In the genomic region with DNA sequence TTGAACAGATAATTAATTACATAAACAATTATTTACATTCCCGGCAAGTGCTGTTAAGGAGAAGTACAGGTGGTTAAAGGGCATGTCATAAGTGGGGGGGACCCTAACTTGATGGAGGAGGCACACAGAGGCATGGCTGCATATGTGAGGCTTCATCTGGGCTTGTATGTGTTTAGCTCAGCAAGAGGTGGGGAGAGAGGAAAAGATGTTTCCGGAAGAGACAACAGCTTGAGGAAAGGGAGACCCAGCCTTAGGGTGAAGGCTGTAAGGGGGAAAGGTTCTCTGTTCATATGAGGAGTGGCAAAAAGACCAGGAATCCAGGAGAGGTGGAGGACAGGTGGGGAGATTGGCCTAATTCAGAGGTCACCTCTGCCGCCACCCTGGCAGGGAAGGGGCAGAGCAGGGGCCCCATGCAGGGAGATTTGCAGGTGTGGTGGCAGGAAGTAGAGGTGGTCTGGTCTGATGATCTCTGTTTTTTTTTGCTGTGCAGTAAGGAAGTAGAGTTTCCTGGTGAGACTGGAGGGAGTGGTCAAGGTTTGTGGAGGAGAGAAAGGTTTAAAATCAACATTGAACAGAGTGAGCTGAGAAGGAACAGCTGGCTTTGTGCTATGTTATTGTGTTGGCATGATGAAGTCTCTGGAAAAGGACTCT, we compare ENCODE assay signal across 10 cellular contexts. TPM values are rescaled to one million over a fixed set of nuclear protein-coding genes. Genes with fewer than 3 reads are reported as not detected.
DNase-seq lines count a peak whose midpoint lies in the region; ATAC-seq and TF ChIP-seq lines count a peak whose summit lies in the region.
"Had no signal": no experiment of that assay in that cellular context is flagged by ENCODE, and none has a peak within 500 bp of the region (broad histone marks: within the 10 kb centered on the region; RNA-seq: fewer than 3 reads in every experiment).

No MANE protein-coding gene starts in this region.

- no peaks in the 10 kb centered on the region for H3K9me3 Mint-ChIP-seq in central memory CD8-positive, alpha-beta T cell

- peaks cover 80% of the 10 kb centered on the region for H3K4me1 Mint-ChIP-seq in central memory CD8-positive, alpha-beta T cell

- intact Hi-C loops in left ventricle myocardium superior (cut with micrococcal nuclease), result no loop called here

- peak overlapping the region; percentile 71 for H3K4me3 Mint-ChIP-seq in central memory CD8-positive, alpha-beta T cell

- no peaks in the 10 kb centered on the region for H3K27me3 Mint-ChIP-seq in central memory CD8-positive, alpha-beta T cell

- peaks cover 8% of the 10 kb centered on the region for H3K36me3 Mint-ChIP-seq in central memory CD8-positive, alpha-beta T cell (ENCODE audit: insufficient read depth)

- peak; percentile 78 for ATAC-seq in GM19463 (IDR thresholded peaks at IDR 0.05; ENCODE audit: unreplicated experiment)
- ATAC-seq in HG03354 (IDR thresholded peaks at IDR 0.05; ENCODE audit: poor library complexity, severe bottlenecking, unreplicated experiment), result peak; percentile 91
- ATAC-seq in central memory CD8-positive, alpha-beta T cell (replicated peaks; ENCODE audit: extremely low read depth, poor library complexity, severe bottlenecking), result peak; percentile 70
- ATAC-seq in left ventricle myocardium superior, result no peak

- POLR2A ChIA-PET in HEK293T (lab: Yijun Ruan, JAX), result interaction anchor here (1.2 kb wide), 1 partner anchor 10 kb away, joined by 3 read pairs; no protein-coding TSS in a partner anchor

- no peak for TF ChIP-seq CTCF in GM12864 (IDR thresholded peaks at IDR 0.05; ENCODE audit: low read depth, low read length, missing control alignments)

- DNase-seq in GM12864 (ENCODE audit: low read depth), result no peak
- no peak for DNase-seq in central memory CD8-positive, alpha-beta T cell (ENCODE audit: low spot score in 2 of 2)
- no peak for DNase-seq in retina
- no peak for DNase-seq in HEK293T (ENCODE audit: extremely low spot score)
- no peak for DNase-seq in left ventricle myocardium superior
- no peak for DNase-seq in NCI-H446 treated with DMSO at 0.1 percent for 48 hours (lab: John Stamatoyannopoulos, UW)
- DNase-seq: glutamatergic neuron, GOT3 had no signal

- CTCF ChIA-PET in HEK293T (lab: Yijun Ruan, JAX), result no interaction called here

- H3K27ac Mint-ChIP-seq in central memory CD8-positive, alpha-beta T cell (ENCODE audit: low read depth), result peak overlapping the region; percentile 80

- peak overlapping the region; percentile 20 for H3K4me3 ChIP-seq in GM12864 (ENCODE audit: low read depth, low read length)

TF ChIP-seq in HEK293T, 16 proteins besides CTCF, POLR2A, EP300 and RAD21:
- TF ChIP-seq BHLHE40 (IDR thresholded peaks at IDR 0.05; ENCODE audit: borderline replicate concordance), result no peak
- no peak for TF ChIP-seq SP1 (IDR thresholded peaks at IDR 0.05)
- no peak for TF ChIP-seq FOXM1 (IDR thresholded peaks at IDR 0.05; ENCODE audit: borderline replicate concordance)
- TF ChIP-seq HDGF (IDR thresholded peaks at IDR 0.05; ENCODE audit: borderline replicate concordance), result no peak
- TF ChIP-seq, protein P1, sequence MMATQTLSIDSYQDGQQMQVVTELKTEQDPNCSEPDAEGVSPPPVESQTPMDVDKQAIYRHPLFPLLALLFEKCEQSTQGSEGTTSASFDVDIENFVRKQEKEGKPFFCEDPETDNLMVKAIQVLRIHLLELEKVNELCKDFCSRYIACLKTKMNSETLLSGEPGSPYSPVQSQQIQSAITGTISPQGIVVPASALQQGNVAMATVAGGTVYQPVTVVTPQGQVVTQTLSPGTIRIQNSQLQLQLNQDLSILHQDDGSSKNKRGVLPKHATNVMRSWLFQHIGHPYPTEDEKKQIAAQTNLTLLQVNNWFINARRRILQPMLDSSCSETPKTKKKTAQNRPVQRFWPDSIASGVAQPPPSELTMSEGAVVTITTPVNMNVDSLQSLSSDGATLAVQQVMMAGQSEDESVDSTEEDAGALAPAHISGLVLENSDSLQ (IDR thresholded peaks at IDR 0.05), result no peak
- TF ChIP-seq TARDBP (IDR thresholded peaks at IDR 0.05), result no peak
- TF ChIP-seq L3MBTL2 (conservative IDR thresholded peaks at IDR 0.05), result no peak
- TF ChIP-seq FOXK2 (IDR thresholded peaks at IDR 0.05), result no peak
- no peak for TF ChIP-seq ZNF384 (IDR thresholded peaks at IDR 0.05)
- no peak for TF ChIP-seq NFRKB (IDR thresholded peaks at IDR 0.05)
- no peak for TF ChIP-seq SUZ12 (IDR thresholded peaks at IDR 0.05)
- no peak for TF ChIP-seq CTBP1 (IDR thresholded peaks at IDR 0.05; ENCODE audit: borderline replicate concordance)
- TF ChIP-seq ARNT (IDR thresholded peaks at IDR 0.05), result no peak
- no peak for TF ChIP-seq ELF4 (IDR thresholded peaks at IDR 0.05)
- TF ChIP-seq LEF1 (IDR thresholded peaks at IDR 0.05; ENCODE audit: borderline replicate concordance), result no peak
- TF ChIP-seq FOXA1 (IDR thresholded peaks at IDR 0.05), result no peak

RNA-seq across cellular contexts. Expression of a gene that starts 9.0 kb away (rescaled TPM):
- total RNA-seq in left ventricle myocardium superior, result 2.4 TPM
